1 cellular context compared by ENCODE assay signal in genomic region chr20:10758446-10758845, GRCh38.
A peak's percentile ranks its signal among the peaks of the same experiment; 100 is the strongest.
TF ChIP-seq lines count a peak whose summit lies in the region.

No MANE protein-coding gene starts in this region.

TF ChIP-seq in HepG2, 621 proteins besides CTCF, POLR2A, EP300 and RAD21:
- no peak for TF ChIP-seq ZNF784 (CRISPR knock-in tag; IDR thresholded peaks at IDR 0.05; ENCODE audit: borderline replicate concordance)
- no peak for TF ChIP-seq ZFY (CRISPR knock-in tag; IDR thresholded peaks at IDR 0.05)
- 0 out of 2 replicates have a peak, but pooled peaks have one; percentile 29 for TF ChIP-seq TFE3 (CRISPR knock-in tag; IDR thresholded peaks at IDR 0.05)
- no peak for TF ChIP-seq LRRFIP1 (CRISPR knock-in tag; conservative IDR thresholded peaks at IDR 0.05)
- TF ChIP-seq HNF1B (CRISPR knock-in tag; IDR thresholded peaks at IDR 0.05) = no peak
- no peak for TF ChIP-seq RBM39 (IDR thresholded peaks at IDR 0.05; ENCODE audit: low read depth, low read length, poor library complexity, severe bottlenecking)
- TF ChIP-seq BHLHE40 (IDR thresholded peaks at IDR 0.05; ENCODE audit: low read length) = peak; percentile 64; the same call in 1 of the 2 replicates
- no peak for TF ChIP-seq KLF16 (CRISPR knock-in tag; IDR thresholded peaks at IDR 0.05)
- TF ChIP-seq ETV5 (CRISPR knock-in tag; IDR thresholded peaks at IDR 0.05; ENCODE audit: borderline replicate concordance) = peak; percentile 45; the same call in 1 of the 2 replicates
- TF ChIP-seq ZHX2 (IDR thresholded peaks at IDR 0.05; ENCODE audit: low read depth) = no peak
- TF ChIP-seq ZHX2 (CRISPR knock-in tag; IDR thresholded peaks at IDR 0.05; ENCODE audit: borderline replicate concordance) = no peak
- TF ChIP-seq BRCA1 (CRISPR knock-in tag; IDR thresholded peaks at IDR 0.05) = no peak
- no peak for TF ChIP-seq TOPORS (CRISPR knock-in tag; IDR thresholded peaks at IDR 0.05)
- no peak for TF ChIP-seq SUZ12 (IDR thresholded peaks at IDR 0.05; ENCODE audit: low read depth, low read length)
- no peak for TF ChIP-seq MED13 (CRISPR knock-in tag; IDR thresholded peaks at IDR 0.05)
- no peak for TF ChIP-seq GPN1 (CRISPR knock-in tag; IDR thresholded peaks at IDR 0.05; ENCODE audit: borderline replicate concordance)
- no peak for TF ChIP-seq ZNF556 (CRISPR knock-in tag; IDR thresholded peaks at IDR 0.05; ENCODE audit: borderline replicate concordance)
- TF ChIP-seq KLF11 (CRISPR knock-in tag; IDR thresholded peaks at IDR 0.05) = no peak
- TF ChIP-seq FOSL2 (CRISPR knock-in tag; IDR thresholded peaks at IDR 0.05) = peak; percentile 55; the same call in 1 of the 2 replicates
